Comparison of ENCODE assay signal across 27 cellular contexts in the genomic region with DNA sequence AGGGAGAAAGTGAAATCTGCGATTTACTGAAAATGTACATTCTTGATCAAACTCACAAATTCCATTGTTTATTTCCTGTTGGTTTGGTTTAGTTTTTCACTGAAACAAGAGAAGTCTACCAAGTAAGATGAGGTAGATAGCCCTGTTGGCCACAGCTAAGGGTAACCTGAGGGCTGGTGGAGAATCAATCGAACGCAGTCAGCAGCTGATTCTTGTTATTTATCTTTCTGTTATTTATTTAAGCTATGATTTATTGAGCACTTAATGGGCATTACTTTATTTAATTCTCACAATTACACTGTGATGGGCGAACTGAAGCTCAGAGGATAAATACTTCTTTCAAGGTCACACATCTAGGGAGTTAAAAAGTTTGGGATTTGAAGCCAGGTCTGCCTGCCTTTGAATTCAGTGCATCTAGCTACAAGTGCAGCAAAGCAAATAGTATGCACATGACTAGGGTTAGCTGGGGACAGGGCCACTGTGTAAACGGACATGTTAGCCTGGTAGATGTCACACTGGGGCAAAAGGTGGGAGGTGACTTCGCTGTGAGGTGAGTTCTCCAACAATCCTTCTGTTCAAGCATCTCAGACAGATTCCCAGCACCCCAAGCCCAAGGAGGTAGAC.
DNase-seq lines count a peak whose midpoint lies in the region; ATAC-seq, FAIRE-seq and TF ChIP-seq lines count a peak whose summit lies in the region.
"Had no signal": no experiment of that assay in that cellular context is flagged by ENCODE, and none has a peak within 500 bp of the region (broad histone marks: within the 10 kb centered on the region; RNA-seq: fewer than 3 reads in every experiment).

No MANE protein-coding gene starts in this region.

- in situ Hi-C loops in Panc1 (cut with HindIII; ENCODE audit: low pct_unique_long_range_greater_than_20kb, low sequenced_read_pairs), result no loop called here
- in situ Hi-C loops in HepG2 (cut with HindIII; ENCODE audit: extremely low pct_ligation_motif_present, low pct_unique_long_range_greater_than_20kb), result no loop called here

- H3K9ac ChIP-seq in HepG2 (ENCODE audit: insufficient read depth, low read depth, low read length), result no peak overlapping the region

- CTCF ChIA-PET in Panc1 (lab: Charles Lee) (no interaction called here), HepG2 (lab: Yijun Ruan, JAX; ENCODE audit: low intra/inter-chr PET ratio, low total read pairs) (no interaction called here)

- no peaks in the 10 kb centered on the region for H3K79me2 ChIP-seq in HepG2 (ENCODE audit: insufficient read depth, low read length)

- POLR2A ChIA-PET in Panc1 (lab: Charles Lee), result no interaction called here
- POLR2A ChIA-PET in HepG2 (lab: Yijun Ruan, JAX), result interaction anchor here (1.3 to 1.9 kb wide), 2 partner anchors 9 to 106 kb away, joined by 3 to 8 read pairs; partner anchors contain the start of gene GADD45A

- H3K9me3 ChIP-seq in right atrium auricular region (no peaks in the 10 kb centered on the region), Panc1 (ENCODE audit: control insufficient read depth, insufficient read depth, low read depth, low read length) (no peaks in the 10 kb centered on the region), HepG2 (ENCODE audit: low read length) (no peaks in the 10 kb centered on the region)
- H3K9me3 ChIP-seq: gastrocnemius medialis, mucosa of descending colon had no signal

- peak overlapping the region; percentile 13; the same call in 1 of the 2 replicates for H3K4me2 ChIP-seq in HepG2 (ENCODE audit: low read depth, low read length)

- no peaks in the 10 kb centered on the region for H3K36me3 ChIP-seq in right atrium auricular region
- H3K36me3 ChIP-seq in Panc1 (ENCODE audit: control insufficient read depth, insufficient read depth, low read length), result no peaks in the 10 kb centered on the region
- H3K36me3 ChIP-seq in HepG2 (replicated peaks in 1 of 2; ENCODE audit: control insufficient read depth in 1 of 2, insufficient read depth in 2 of 2, low read length in 2 of 2), result no peaks in the 10 kb centered on the region
- H3K36me3 ChIP-seq: gastrocnemius medialis had no signal

- WGBS in HepG2 (ENCODE audit: low lambda C conversion rate), result 21% methylated on average over 6 of the region's 6 CpGs

- peak; percentile 16 to 61; a peak in 2 of 4 replicates for TF ChIP-seq EP300 in HepG2 (IDR thresholded peaks at IDR 0.05; ENCODE audit: low read depth in 2 of 2, low read length in 2 of 2)
- peak; percentile 48; the same call in 1 of the 2 replicates for TF ChIP-seq EP300 in HepG2 (CRISPR knock-in tag; IDR thresholded peaks at IDR 0.05; ENCODE audit: borderline replicate concordance)

- ATAC-seq in Right ventricle myocardium inferior (no peak), Panc1 (no peak), HepG2 (peak; percentile 96), GM21515 (IDR thresholded peaks at IDR 0.05; ENCODE audit: unreplicated experiment) (no peak), GM21529 (IDR thresholded peaks at IDR 0.05; ENCODE audit: unreplicated experiment) (no peak)
- ATAC-seq: gastrocnemius medialis, mucosa of descending colon, natural killer cell had no signal

- peaks cover 0 to 10% of the 10 kb centered on the region in 2 donors for H3K4me1 ChIP-seq in right atrium auricular region
- peaks cover 15% of the 10 kb centered on the region for H3K4me1 ChIP-seq in Panc1 (ENCODE audit: control insufficient read depth, insufficient read depth, low read length)
- peaks cover 53% of the 10 kb centered on the region for H3K4me1 ChIP-seq in HepG2 (ENCODE audit: insufficient read depth, low read length)

- H3K4me3 ChIP-seq in right atrium auricular region, result no peak overlapping the region
- H3K4me3 ChIP-seq in Panc1 (ENCODE audit: low read depth in 2 of 2, low read length in 2 of 2), result no peak overlapping the region
- no peak overlapping the region for H3K4me3 ChIP-seq in HepG2 (replicated peaks in 1 of 3; ENCODE audit: insufficient read depth in 1 of 3, low read depth in 2 of 3, low read length in 3 of 3)
- H3K4me3 ChIP-seq: gastrocnemius medialis, mucosa of descending colon had no signal

- intact Hi-C loops in Right ventricle myocardium inferior (cut with DNase I), result no loop called here
- intact Hi-C loops in Panc1 (cut with micrococcal nuclease; ENCODE audit: unreplicated experiment), result no loop called here
- intact Hi-C loops in HepG2 (cut with micrococcal nuclease; ENCODE audit: unreplicated experiment), result loop anchor here (5.0 kb wide), 1 partner anchor 54 kb away; no protein-coding TSS in a partner anchor

- H3K27me3 ChIP-seq in right atrium auricular region (no peaks in the 10 kb centered on the region), Panc1 (ENCODE audit: control insufficient read depth, insufficient read depth, low read length) (no peaks in the 10 kb centered on the region), HepG2 (ENCODE audit: control insufficient read depth in 1 of 2, insufficient read depth in 2 of 2, low read length in 2 of 2) (no peaks in the 10 kb centered on the region; a peak in 1 of 5 replicates)
- H3K27me3 ChIP-seq: gastrocnemius medialis had no signal

- peak; percentile 88 for FAIRE-seq in HepG2 (lab: Jason Lieb, UNC)
- FAIRE-seq: GM12891, small intestine had no signal

- no peaks in the 10 kb centered on the region for H4K20me1 ChIP-seq in HepG2 (ENCODE audit: insufficient read depth, low read length)

- TF ChIP-seq RAD21 in HepG2 (CRISPR knock-in tag; IDR thresholded peaks at IDR 0.05), result no peak

- DNase-seq in right atrium auricular region (ENCODE audit: low spot score) (peak; percentile 46), Right ventricle myocardium inferior (ENCODE audit: missing footprints) (no peak), Panc1 (ENCODE audit: low read depth, low spot score) (no peak), HepG2 (ENCODE audit: low spot score) (peak; percentile 73)
- DNase-seq in stimulated activated CD4-positive, alpha-beta T cell treated with anti-CD3 and anti-CD28 coated beads, Interleukin-15, amount 100 ng/mL, for 24 hours, result no peak
- DNase-seq: activated CD4-positive, alpha-beta T cell treated with anti-CD3 and anti-CD28 coated beads, Interleukin-2, amount 50 U/mL, for 48 hours; activated CD4-positive, CD25-positive, alpha-beta regulatory T cell treated with anti-CD3 and anti-CD28 coated beads, Interleukin-2, amount 50 U/mL, for 72 hours; activated naive CD4-positive, alpha-beta T cell treated with anti-CD3 and anti-CD28 coated beads for 36 hours; CD4-positive, alpha-beta memory T cell; cerebellar nuclear complex; gastrocnemius medialis; H9; Kasumi-1; mammary epithelial cell; mucosa of descending colon; natural killer cell; NCI-H1436; NCI-H446 treated with DMSO at 0.1 percent for 48 hours; NK-92 treated with Interleukin-12 subunit alpha and Interleukin-12 subunit beta, amount 100 ng/mL, for 24 hours; nucleus accumbens; small intestine; stimulated activated CD4-positive, alpha-beta T cell treated with anti-CD3 and anti-CD28 coated beads, Interleukin-1b, Interleukin-23, amount 100 ng/mL, for 48 hours; stimulated activated naive CD4-positive, alpha-beta T cell treated with Interleukin-2 at 50 U/mL for 16 hours; T-helper 2 cell had no signal

- H3K27ac ChIP-seq in right atrium auricular region (no peak overlapping the region), Panc1 (ENCODE audit: low read length) (peak overlapping the region; percentile 29; the same call in 1 of the 2 replicates), HepG2 (ENCODE audit: extremely low read length, insufficient read depth, low read length) (peak overlapping the region; percentile 22)
- H3K27ac ChIP-seq: gastrocnemius medialis had no signal

- BruUV-seq in Panc1 (replicated peaks; lab: Mats Ljungman, UMichigan) (no TSS peak), HepG2 (replicated peaks; lab: Mats Ljungman, UMichigan) (no TSS peak)

- no peak overlapping the region for H2AFZ ChIP-seq in HepG2 (ENCODE audit: low read length)

- TF ChIP-seq POLR2A in HepG2 (IDR thresholded peaks at IDR 0.05; ENCODE audit: insufficient read depth in 1 of 2, low read depth in 2 of 2, low read length in 2 of 2), result no peak

- no peak for TF ChIP-seq CTCF in right atrium auricular region (IDR thresholded peaks at IDR 0.05)
- no peak for TF ChIP-seq CTCF in Panc1 (IDR thresholded peaks at IDR 0.05)
- TF ChIP-seq CTCF in HepG2 (CRISPR knock-in tag; IDR thresholded peaks at IDR 0.05), result no peak

TF ChIP-seq in HepG2, 621 proteins besides CTCF, POLR2A, EP300 and RAD21 (continues in another document):
- TF ChIP-seq TEAD3 (CRISPR knock-in tag; optimal IDR thresholded peaks at IDR 0.05; ENCODE audit: borderline replicate concordance), result peak; percentile 67
- TF ChIP-seq FOXP4 (CRISPR knock-in tag; IDR thresholded peaks at IDR 0.05), result peak; percentile 62
- TF ChIP-seq ZNF101 (CRISPR knock-in tag; IDR thresholded peaks at IDR 0.05; ENCODE audit: borderline replicate concordance, low read depth), result no peak
- TF ChIP-seq SKIL (CRISPR knock-in tag; IDR thresholded peaks at IDR 0.05; ENCODE audit: borderline replicate concordance), result peak; percentile 50; the same call in 1 of the 2 replicates
- TF ChIP-seq ISL2 (CRISPR knock-in tag; IDR thresholded peaks at IDR 0.05), result peak; percentile 65

Comparison
In these comparisons a context has a peak if more than half of its experiments do, and no peak if none do; other contexts are left out.
1. DNase-seq: peak in right atrium auricular region (single experiment) and HepG2 (single experiment); none in Right ventricle myocardium inferior (single experiment), Panc1 (single experiment) and stimulated activated CD4-positive, alpha-beta T cell treated with anti-CD3 and anti-CD28 coated beads, Interleukin-15, amount 100 ng/mL, for 24 hours (single experiment).
2. H3K27ac ChIP-seq: peak in Panc1 (single experiment) and HepG2 (single experiment); none in right atrium auricular region (0 of 2).